ENCODE assay signal across 20 cellular contexts in the genomic region with DNA sequence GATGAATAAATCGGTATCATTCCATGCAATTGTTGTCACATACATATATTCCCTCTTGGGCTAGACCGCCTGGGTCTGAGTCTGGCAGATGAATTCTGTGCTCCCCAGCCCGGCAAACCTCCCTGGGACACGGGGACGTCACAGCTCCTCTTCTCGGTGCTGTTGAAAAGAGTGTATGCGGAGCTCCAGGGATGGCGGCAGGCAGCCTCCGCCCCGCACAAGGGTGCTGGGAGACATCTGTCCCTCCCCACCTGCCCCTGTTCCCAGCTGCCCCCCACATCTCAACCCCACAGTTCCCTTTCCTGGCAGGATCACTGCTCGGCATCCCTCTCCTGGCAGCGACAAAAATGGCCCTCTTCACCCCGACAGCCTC. TPM values are rescaled to one million over a fixed set of nuclear protein-coding genes. Genes with fewer than 3 reads are reported as not detected.
DNase-seq lines count a peak whose midpoint lies in the region; ATAC-seq, FAIRE-seq and TF ChIP-seq lines count a peak whose summit lies in the region.
"Had no signal": no experiment of that assay in that cellular context is flagged by ENCODE, and none has a peak within 500 bp of the region (broad histone marks: within the 10 kb centered on the region; RNA-seq: fewer than 3 reads in every experiment).

No MANE protein-coding gene starts in this region.

- H3K4me1 ChIP-seq in mesenchymal stem cell (ENCODE audit: control insufficient read depth, insufficient read depth, low read depth, low read length) (peaks cover 7% of the 10 kb centered on the region), aorta (ENCODE audit: control insufficient read depth in 1 of 2, insufficient read depth in 2 of 2, low read length in 2 of 2) (no peaks in the 10 kb centered on the region)

- peak; percentile 22 for DNase-seq in Right ventricle myocardium superior
- DNase-seq in cardiac septum (ENCODE audit: low spot score) = no peak
- DNase-seq in brain microvascular endothelial cell = no peak
- DNase-seq in mesenchymal stem cell = no peak
- peak; percentile 39 to 72 for DNase-seq in aorta
- DNase-seq in H54 (ENCODE audit: insufficient read length, low spot score) = no peak
- DNase-seq: 8988T, C1 segment of cervical spinal cord, DMS79, NCI-H1436, NCI-H2081, NCI-H510A treated with DMSO at 0.1 percent for 48 hours, RPMI8226 had no signal

- H2AK5ac ChIP-seq in mesenchymal stem cell (ENCODE audit: low read length, severe bottlenecking) = no peak overlapping the region

- H3K14ac ChIP-seq in mesenchymal stem cell (ENCODE audit: low read length in 2 of 2) = no peak overlapping the region

- H3K23ac ChIP-seq in mesenchymal stem cell (ENCODE audit: low read length in 2 of 2) = no peak overlapping the region

- H3K36me3 ChIP-seq in brain microvascular endothelial cell (replicated peaks) (no peaks in the 10 kb centered on the region), mesenchymal stem cell (ENCODE audit: control insufficient read depth in 1 of 2, insufficient read depth in 2 of 2, low read depth in 1 of 2, low read length in 2 of 2) (no peaks in the 10 kb centered on the region), aorta (ENCODE audit: control insufficient read depth in 1 of 2, insufficient read depth in 2 of 2, low read length in 1 of 2) (no peaks in the 10 kb centered on the region)

- ATAC-seq in Right ventricle myocardium superior (ENCODE audit: poor library complexity) = no peak
- ATAC-seq in aorta (ENCODE audit: low FRiP score) = no peak
- no peak for ATAC-seq in HG03175 (IDR thresholded peaks at IDR 0.05; ENCODE audit: unreplicated experiment)
- no peak for ATAC-seq in GM19463 (IDR thresholded peaks at IDR 0.05; ENCODE audit: unreplicated experiment)
- ATAC-seq: K562 had no signal

- H2AFZ ChIP-seq in mesenchymal stem cell (ENCODE audit: low read depth, low read length) = no peak overlapping the region

- no peaks in the 10 kb centered on the region for H3K9me3 ChIP-seq in mesenchymal stem cell (ENCODE audit: control insufficient read depth, low read length)
- no peaks in the 10 kb centered on the region for H3K9me3 ChIP-seq in aorta (ENCODE audit: control insufficient read depth, low read length)

- no peak overlapping the region for H3K4me3 ChIP-seq in brain microvascular endothelial cell (ENCODE audit: low read depth, low read length)
- H3K4me3 ChIP-seq in mesenchymal stem cell (ENCODE audit: insufficient read depth in 1 of 2, low read depth in 1 of 2, low read length in 2 of 2) = no peak overlapping the region
- no peak overlapping the region for H3K4me3 ChIP-seq in aorta (ENCODE audit: low read length in 2 of 2)
- H3K4me3 ChIP-seq: K562 had no signal

- no peaks in the 10 kb centered on the region for H3K79me1 ChIP-seq in mesenchymal stem cell (replicated peaks; ENCODE audit: low read length, poor library complexity, severe bottlenecking)

- no peak overlapping the region for H4K8ac ChIP-seq in mesenchymal stem cell (ENCODE audit: low read length)

- H4K91ac ChIP-seq in mesenchymal stem cell (ENCODE audit: low read length) = no peak overlapping the region

- TF ChIP-seq POLR2A in H54 (IDR thresholded peaks at IDR 0.05; ENCODE audit: low read depth, low read length) = no peak

- H2BK5ac ChIP-seq in mesenchymal stem cell (ENCODE audit: low read depth, low read length, poor library complexity, severe bottlenecking) = no peak overlapping the region

- in situ Hi-C loops in brain microvascular endothelial cell (cut with HindIII; ENCODE audit: low pct_ligation_motif_present, low sequenced_read_pairs) = no loop called here

- peak overlapping the region; percentile 16 for H3K9ac ChIP-seq in mesenchymal stem cell (ENCODE audit: low read length)

- no peak overlapping the region for H2BK15ac ChIP-seq in mesenchymal stem cell (ENCODE audit: low read depth, poor library complexity, severe bottlenecking)

- H3K27me3 ChIP-seq in brain microvascular endothelial cell (replicated peaks) = no peaks in the 10 kb centered on the region
- no peaks in the 10 kb centered on the region for H3K27me3 ChIP-seq in mesenchymal stem cell (ENCODE audit: control insufficient read depth in 1 of 2, insufficient read depth in 1 of 2, low read length in 2 of 2)
- H3K27me3 ChIP-seq in aorta (ENCODE audit: control insufficient read depth in 1 of 2, insufficient read depth in 2 of 2, low read length in 1 of 2) = no peaks in the 10 kb centered on the region

- intact Hi-C loops in Right ventricle myocardium superior (cut with DNase I) = no loop called here
- intact Hi-C loops in cardiac septum (cut with DNase I) = no loop called here
- intact Hi-C loops in aorta (cut with DNase I) = no loop called here

- H2BK120ac ChIP-seq in mesenchymal stem cell (ENCODE audit: low read depth, low read length) = no peak overlapping the region

- TF ChIP-seq CTCF in brain microvascular endothelial cell (IDR thresholded peaks at IDR 0.05; ENCODE audit: low read depth, low read length, missing control alignments) = no peak

- H3K4ac ChIP-seq in mesenchymal stem cell (ENCODE audit: low read depth in 1 of 2, low read length in 2 of 2) = no peak overlapping the region

- H3K4me2 ChIP-seq in mesenchymal stem cell (ENCODE audit: low read length, poor library complexity, severe bottlenecking) = no peak overlapping the region

- no peak overlapping the region for H3K18ac ChIP-seq in mesenchymal stem cell (ENCODE audit: low read depth in 1 of 2, low read length in 2 of 2)

- H2BK12ac ChIP-seq in mesenchymal stem cell (ENCODE audit: low read length in 2 of 2) = no peak overlapping the region

- no peak for FAIRE-seq in H54 (lab: Jason Lieb, UNC)
- FAIRE-seq: G401.6, GM12891, H1, HTR-8/SVneo, K562 had no signal

- H3K27ac ChIP-seq in brain microvascular endothelial cell = peak overlapping the region; percentile 89
- H3K27ac ChIP-seq in mesenchymal stem cell (ENCODE audit: low read length, poor library complexity, severe bottlenecking) = no peak overlapping the region
- no peak overlapping the region for H3K27ac ChIP-seq in aorta (ENCODE audit: low read depth in 1 of 2, low read length in 2 of 2)

- 94% methylated on average over 13 of the region's 13 CpGs for WGBS in mesenchymal stem cell
- WGBS in aorta, 2 donors = 86 to 93% methylated on average over 13 of the region's 13 CpGs

RNA-seq across cellular contexts. Expression of a gene that starts 32.1 kb away (rescaled TPM):
- total RNA-seq in Right ventricle myocardium superior (120 TPM), cardiac septum (106 TPM), aorta (10 to 100 TPM; 52.3 to 69.9 TPM)
- 18.0 TPM for polyA plus RNA-seq in mesenchymal stem cell (2013, experiment 1 of 2)
- polyA plus RNA-seq in mesenchymal stem cell (2013, experiment 2 of 2) = 18.8 TPM
- polyA plus RNA-seq in aorta = 10 to 100 TPM; 34.0 to 52.8 TPM

Comparison
In these comparisons a context has a peak if more than half of its experiments do, and no peak if none do; other contexts are left out.
1. DNase-seq: peak in Right ventricle myocardium superior (single experiment) and aorta (2 of 2); none in cardiac septum (single experiment), brain microvascular endothelial cell (single experiment), mesenchymal stem cell (single experiment) and H54 (single experiment).